In genomic region chr9:114181583-114182409, GRCh38 we compare ENCODE assay signal across 16 cellular contexts. TPM values are rescaled to one million over a fixed set of nuclear protein-coding genes. Genes with fewer than 3 reads are reported as not detected.
A peak's percentile ranks its signal among the peaks of the same experiment; 100 is the strongest.
DNase-seq lines count a peak whose midpoint lies in the region; ATAC-seq and TF ChIP-seq lines count a peak whose summit lies in the region.
"Had no signal": no experiment of that assay in that cellular context is flagged by ENCODE, and none has a peak within 500 bp of the region (broad histone marks: within the 10 kb centered on the region; RNA-seq: fewer than 3 reads in every experiment).

No MANE protein-coding gene starts in this region.

- no peak overlapping the region for H3K4me3 Mint-ChIP-seq in brain
- peak overlapping the region in 1 of 3 experiments; percentile 6 for H3K4me3 Mint-ChIP-seq in nephron

- H3K4me1 ChIP-seq in right atrium auricular region (peaks cover 0 to 61% of the 10 kb centered on the region in 2 donors), thoracic aorta (ENCODE audit: control insufficient read depth in 1 of 2, low read depth in 2 of 2) (peaks cover 44 to 98% of the 10 kb centered on the region in 2 donors)

- H3K27ac ChIP-seq in right atrium auricular region (peak overlapping the region; percentile 49 to 55), thoracic aorta (peak overlapping the region; percentile 75 to 89)

- H3K4me3 ChIP-seq in right atrium auricular region: no peak overlapping the region
- no peak overlapping the region for H3K4me3 ChIP-seq in thoracic aorta
- H3K4me3 ChIP-seq: MG63, tibial nerve had no signal

- H3K4me1 Mint-ChIP-seq in brain (peaks cover 34% of the 10 kb centered on the region), nephron (peaks cover 60% of the 10 kb centered on the region)

- no peaks in the 10 kb centered on the region for H3K27me3 Mint-ChIP-seq in brain
- H3K27me3 Mint-ChIP-seq in nephron (ENCODE audit: low read depth): no peaks in the 10 kb centered on the region

- H3K9me3 ChIP-seq in right atrium auricular region: no peaks in the 10 kb centered on the region
- no peaks in the 10 kb centered on the region for H3K9me3 ChIP-seq in thoracic aorta
- H3K9me3 ChIP-seq: MG63, tibial nerve had no signal

- H3K27me3 ChIP-seq in right atrium auricular region (no peaks in the 10 kb centered on the region), thoracic aorta (replicated peaks; ENCODE audit: insufficient read depth) (no peaks in the 10 kb centered on the region)
- H3K27me3 ChIP-seq: MG63, tibial nerve had no signal

- TF ChIP-seq CTCF in brain (conservative IDR thresholded peaks at IDR 0.05): no peak
- no peak for TF ChIP-seq CTCF in right atrium auricular region (IDR thresholded peaks at IDR 0.05)
- TF ChIP-seq CTCF in nephron (IDR thresholded peaks at IDR 0.05; ENCODE audit: unreplicated experiment in 3 of 3): no peak
- TF ChIP-seq CTCF in thoracic aorta (IDR thresholded peaks at IDR 0.05): no peak

- H3K27ac Mint-ChIP-seq in brain (peak overlapping the region in 3 of 5 experiments; percentile 26 to 67 (median 56)), nephron (peak overlapping the region; percentile 90 to 98 (median 97))

- DNase-seq in right atrium auricular region (ENCODE audit: low spot score): no peak
- DNase-seq in thoracic aorta (ENCODE audit: low spot score): no peak
- no peak for DNase-seq in foreskin melanocyte
- no peak for DNase-seq in activated T-cell treated with anti-CD3 and anti-CD28 coated beads, Interleukin-2, amount 50 U/mL, for 1 hour
- DNase-seq: activated CD8-positive, alpha-beta memory T cell treated with anti-CD3 and anti-CD28 coated beads for 24 hours; activated effector memory CD4-positive, alpha-beta T cell treated with anti-CD3 and anti-CD28 coated beads, Interleukin-2, amount 50 U/mL, for 16 hours; AML-193; MG63; NCI-H1930; NCI-H510A treated with DMSO at 0.1 percent for 48 hours; stimulated activated CD4-positive, alpha-beta T cell treated with anti-CD3 and anti-CD28 coated beads, Interleukin-2, amount 100 ng/mL, for 24 hours had no signal

- H3K36me3 ChIP-seq in right atrium auricular region (no peaks in the 10 kb centered on the region), thoracic aorta (no peaks in the 10 kb centered on the region)
- H3K36me3 ChIP-seq: MG63, tibial nerve had no signal

- H3K9me3 Mint-ChIP-seq in brain (no peaks in the 10 kb centered on the region), nephron (no peaks in the 10 kb centered on the region)

- ATAC-seq in thoracic aorta (ENCODE audit: insufficient number of reproducible peaks, low FRiP score, low read depth): no peak
- ATAC-seq in HG02610 (IDR thresholded peaks at IDR 0.05; ENCODE audit: unreplicated experiment): no peak
- ATAC-seq in HG03039 (IDR thresholded peaks at IDR 0.05; ENCODE audit: unreplicated experiment): no peak

- H3K36me3 Mint-ChIP-seq in brain (no peaks in the 10 kb centered on the region), nephron (ENCODE audit: low read depth) (peaks cover 32% of the 10 kb centered on the region)

RNA-seq across cellular contexts. Expression of gene COL27A1, which starts 26.5 kb away (rescaled TPM):
- polyA plus RNA-seq in brain (ENCODE audit: insufficient read depth, low read depth, low replicate concordance): 0.17 TPM
- 1 to 10 TPM; 1.5 to 2.7 TPM for total RNA-seq in right atrium auricular region
- total RNA-seq in thoracic aorta: 10 to 100 TPM; 18.5 to 57.1 TPM

Comparison
In these comparisons a context has a peak if more than half of its experiments do, and no peak if none do; other contexts are left out.
1. RNA of gene COL27A1, which starts 26.5 kb away (total RNA-seq): 18.5 to 57.1 TPM in thoracic aorta; 1.5 to 2.7 TPM in right atrium auricular region; every median in the first group is over 4 times any median in the second.